Comparison of ENCODE assay signal across 1 cellular context in the genomic region with DNA sequence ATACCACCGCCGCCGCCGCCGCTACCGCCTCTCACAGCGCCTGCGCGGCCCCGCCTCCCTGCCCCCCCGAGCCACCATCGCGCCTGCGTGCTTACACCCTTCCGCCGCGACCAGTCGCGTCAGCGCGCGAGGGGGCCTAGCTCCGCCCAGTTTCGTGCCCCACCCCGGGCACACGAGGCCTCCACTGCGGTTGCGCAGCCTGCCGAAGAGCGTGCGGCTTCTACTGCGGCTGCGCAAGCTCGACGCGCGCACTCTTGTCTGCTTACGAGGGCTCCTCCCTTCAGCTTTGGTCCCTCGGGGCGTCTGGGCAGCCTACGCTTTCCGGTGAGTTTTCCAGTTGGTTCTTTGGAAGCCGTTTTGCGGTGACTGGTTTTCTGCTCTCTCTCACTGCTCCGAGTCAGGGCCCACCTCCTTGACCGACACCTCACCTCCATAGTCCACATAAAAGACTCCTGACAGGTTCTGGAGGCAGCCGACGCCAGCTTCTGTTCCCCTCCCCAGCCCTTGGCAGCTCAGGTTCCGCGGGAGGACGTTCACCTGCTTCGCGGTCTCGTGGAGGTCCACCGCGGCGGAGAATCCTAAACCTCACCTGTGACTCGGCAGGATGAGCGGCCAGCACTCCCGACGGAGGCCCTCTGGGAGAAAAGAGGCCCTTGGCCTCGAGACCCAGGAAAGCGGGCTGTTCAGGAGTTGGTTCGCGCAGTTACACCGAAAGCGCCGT.
A peak's percentile ranks its signal among the peaks of the same experiment; 100 is the strongest.
TF ChIP-seq lines count a peak whose summit lies in the region.

PITPNB (minus strand) TSS at position 35 of the 721 bp plus-strand sequence. CDS start 65 bp downstream, outside the sequence.

TF ChIP-seq in HepG2, 621 proteins besides CTCF, POLR2A, EP300 and RAD21 (continued from another document and continues in another):
- TF ChIP-seq, protein P1, sequence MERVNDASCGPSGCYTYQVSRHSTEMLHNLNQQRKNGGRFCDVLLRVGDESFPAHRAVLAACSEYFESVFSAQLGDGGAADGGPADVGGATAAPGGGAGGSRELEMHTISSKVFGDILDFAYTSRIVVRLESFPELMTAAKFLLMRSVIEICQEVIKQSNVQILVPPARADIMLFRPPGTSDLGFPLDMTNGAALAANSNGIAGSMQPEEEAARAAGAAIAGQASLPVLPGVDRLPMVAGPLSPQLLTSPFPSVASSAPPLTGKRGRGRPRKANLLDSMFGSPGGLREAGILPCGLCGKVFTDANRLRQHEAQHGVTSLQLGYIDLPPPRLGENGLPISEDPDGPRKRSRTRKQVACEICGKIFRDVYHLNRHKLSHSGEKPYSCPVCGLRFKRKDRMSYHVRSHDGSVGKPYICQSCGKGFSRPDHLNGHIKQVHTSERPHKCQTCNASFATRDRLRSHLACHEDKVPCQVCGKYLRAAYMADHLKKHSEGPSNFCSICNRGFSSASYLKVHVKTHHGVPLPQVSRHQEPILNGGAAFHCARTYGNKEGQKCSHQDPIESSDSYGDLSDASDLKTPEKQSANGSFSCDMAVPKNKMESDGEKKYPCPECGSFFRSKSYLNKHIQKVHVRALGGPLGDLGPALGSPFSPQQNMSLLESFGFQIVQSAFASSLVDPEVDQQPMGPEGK (CRISPR knock-in tag; IDR thresholded peaks at IDR 0.05), result peak; percentile 99
- TF ChIP-seq JUN (CRISPR knock-in tag; IDR thresholded peaks at IDR 0.05) (no peak), DR1 (CRISPR knock-in tag; IDR thresholded peaks at IDR 0.05) (no peak), SKIL (CRISPR knock-in tag; IDR thresholded peaks at IDR 0.05; ENCODE audit: borderline replicate concordance) (no peak), KMT2B (CRISPR knock-in tag; IDR thresholded peaks at IDR 0.05) (peak; percentile 85), TOE1 (CRISPR knock-in tag; IDR thresholded peaks at IDR 0.05) (no peak), PRPF4 (IDR thresholded peaks at IDR 0.05; ENCODE audit: low read depth, low read length, poor library complexity, severe bottlenecking) (no peak), GABPA (IDR thresholded peaks at IDR 0.05; ENCODE audit: low read depth, low read length) (peak; percentile 62), GABPA (CRISPR knock-in tag; IDR thresholded peaks at IDR 0.05; ENCODE audit: low read depth) (peak; percentile 75), GTF2F1 (IDR thresholded peaks at IDR 0.05; ENCODE audit: low read length) (no peak), ZNF512B (CRISPR knock-in tag; IDR thresholded peaks at IDR 0.05; ENCODE audit: borderline replicate concordance) (0 out of 2 replicates have a peak, but pooled peaks have one; percentile 26), ZNF253 (CRISPR knock-in tag; IDR thresholded peaks at IDR 0.05; ENCODE audit: borderline replicate concordance) (peak; percentile 65; the same call in 1 of the 2 replicates), MAFF (IDR thresholded peaks at IDR 0.05; ENCODE audit: low read depth, low read length) (no peak), TRIM24 (CRISPR knock-in tag; IDR thresholded peaks at IDR 0.05) (no peak), NCOR1 (IDR thresholded peaks at IDR 0.05; ENCODE audit: borderline replicate concordance, low read length) (no peak), ZNF142 (CRISPR knock-in tag; IDR thresholded peaks at IDR 0.05) (no peak), CHD2 (IDR thresholded peaks at IDR 0.05; ENCODE audit: low read depth, low read length) (no peak), ZNF674 (CRISPR knock-in tag; IDR thresholded peaks at IDR 0.05; ENCODE audit: low read depth) (no peak), ZNF317 (CRISPR knock-in tag; IDR thresholded peaks at IDR 0.05) (no peak; the same call in 1 of the 2 replicates), HNRNPH1 (optimal IDR thresholded peaks at IDR 0.05; ENCODE audit: low read depth, low read length) (no peak), HMGXB3 (CRISPR knock-in tag; IDR thresholded peaks at IDR 0.05; ENCODE audit: borderline replicate concordance) (no peak), SMC3 (IDR thresholded peaks at IDR 0.05; ENCODE audit: low read length) (no peak), SIN3B (IDR thresholded peaks at IDR 0.05; ENCODE audit: low read length) (no peak), ZNF614 (CRISPR knock-in tag; IDR thresholded peaks at IDR 0.05; ENCODE audit: borderline replicate concordance) (no peak), MYNN (CRISPR knock-in tag; IDR thresholded peaks at IDR 0.05; ENCODE audit: low read depth) (no peak)
- TF ChIP-seq, protein P2, sequence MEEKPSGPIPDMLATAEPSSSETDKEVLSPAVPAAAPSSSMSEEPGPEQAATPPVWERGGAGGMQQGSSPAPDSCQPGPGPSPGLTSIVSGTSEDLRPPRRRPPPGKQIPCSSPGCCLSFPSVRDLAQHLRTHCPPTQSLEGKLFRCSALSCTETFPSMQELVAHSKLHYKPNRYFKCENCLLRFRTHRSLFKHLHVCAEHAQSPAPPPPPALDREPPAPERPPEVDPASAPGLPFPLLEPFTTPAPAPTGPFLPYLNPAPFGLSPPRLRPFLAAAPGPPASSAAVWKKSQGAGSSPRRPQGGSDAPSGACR (CRISPR knock-in tag; IDR thresholded peaks at IDR 0.05), result no peak
- TF ChIP-seq, protein P3, sequence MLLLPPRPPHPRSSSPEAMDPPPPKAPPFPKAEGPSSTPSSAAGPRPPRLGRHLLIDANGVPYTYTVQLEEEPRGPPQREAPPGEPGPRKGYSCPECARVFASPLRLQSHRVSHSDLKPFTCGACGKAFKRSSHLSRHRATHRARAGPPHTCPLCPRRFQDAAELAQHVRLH (CRISPR knock-in tag; IDR thresholded peaks at IDR 0.05; ENCODE audit: borderline replicate concordance, low read depth), result peak; percentile 21; the same call in 1 of the 2 replicates
- TF ChIP-seq, protein P4, sequence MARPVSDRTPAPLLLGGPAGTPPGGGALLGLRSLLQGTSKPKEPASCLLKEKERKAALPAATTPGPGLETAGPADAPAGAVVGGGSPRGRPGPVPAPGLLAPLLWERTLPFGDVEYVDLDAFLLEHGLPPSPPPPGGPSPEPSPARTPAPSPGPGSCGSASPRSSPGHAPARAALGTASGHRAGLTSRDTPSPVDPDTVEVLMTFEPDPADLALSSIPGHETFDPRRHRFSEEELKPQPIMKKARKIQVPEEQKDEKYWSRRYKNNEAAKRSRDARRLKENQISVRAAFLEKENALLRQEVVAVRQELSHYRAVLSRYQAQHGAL (CRISPR knock-in tag; IDR thresholded peaks at IDR 0.05; ENCODE audit: not compliant biosample characterization), result no peak
